In the genomic region with DNA sequence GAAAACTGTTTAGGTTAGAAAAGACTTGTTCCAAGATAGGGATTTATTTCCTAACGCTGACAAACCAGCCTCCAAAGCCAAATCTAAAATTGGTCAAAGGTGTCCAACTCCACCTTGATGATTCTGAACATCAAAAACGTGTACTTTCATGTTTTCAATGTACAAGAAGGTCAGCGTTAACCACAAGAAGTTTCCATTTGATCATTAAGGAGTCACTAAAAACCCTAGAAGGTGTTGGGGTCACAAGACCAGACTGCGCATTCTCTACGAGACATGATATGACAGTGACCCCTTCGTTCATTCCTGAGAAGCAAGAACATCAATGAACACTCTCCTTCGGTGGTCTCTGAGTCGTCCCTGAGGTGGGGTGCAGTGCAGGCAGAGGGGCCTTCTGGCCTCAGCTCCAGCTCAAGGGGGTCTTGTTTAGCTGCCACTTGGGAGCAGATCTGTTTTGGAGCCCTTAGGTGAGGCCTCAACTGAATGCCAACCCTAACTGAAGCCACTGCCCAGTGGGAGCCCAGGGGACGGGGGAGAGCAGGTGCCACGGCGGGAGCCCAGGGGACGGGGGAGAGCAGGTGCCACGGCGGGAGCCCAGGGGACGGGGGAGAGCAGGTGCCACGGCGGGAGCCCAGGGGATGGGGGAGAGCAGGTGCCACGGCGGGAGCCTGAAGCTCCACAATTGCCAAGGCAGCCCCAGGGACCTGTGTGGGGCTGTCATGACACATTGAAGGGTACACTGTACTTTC, we compare ENCODE assay signal across 14 cellular contexts. TPM values are rescaled to one million over a fixed set of nuclear protein-coding genes. Genes with fewer than 3 reads are reported as not detected.
DNase-seq lines count a peak whose midpoint lies in the region; ATAC-seq, FAIRE-seq and TF ChIP-seq lines count a peak whose summit lies in the region.
"Had no signal": no experiment of that assay in that cellular context is flagged by ENCODE, and none has a peak within 500 bp of the region (broad histone marks: within the 10 kb centered on the region; RNA-seq: fewer than 3 reads in every experiment).

No MANE protein-coding gene starts in this region.

- no peaks in the 10 kb centered on the region for H4K20me1 ChIP-seq in GM23248 (ENCODE audit: insufficient read depth)

- ATAC-seq in stimulated activated effector memory CD8-positive, alpha-beta T cell treated with anti-CD3 and anti-CD28 coated beads, Interleukin-12 subunit alpha, Interleukin-12 subunit beta, amount 100 ng/mL, for 72 hours = no peak
- ATAC-seq in HG02623 (IDR thresholded peaks at IDR 0.05; ENCODE audit: unreplicated experiment) = no peak

- H3K4me1 ChIP-seq in GM23248 (ENCODE audit: insufficient read depth) = no peaks in the 10 kb centered on the region
- H3K4me1 ChIP-seq: Caco-2 had no signal

- FAIRE-seq in D721Med (lab: Jason Lieb, UNC) = peak; percentile 94
- FAIRE-seq in GM18507 (lab: Jason Lieb, UNC) = peak; percentile 36

- 70 to 72% methylated on average over 11 to 19 of the region's 19 CpGs for WGBS in GM23248 (ENCODE audit: low coverage in 1 of 2, low lambda C conversion rate in 2 of 2, missing lambda C conversion rate in 2 of 2), 2 experiments

- no peaks in the 10 kb centered on the region for H3K79me2 ChIP-seq in GM23248 (ENCODE audit: insufficient read depth)

- H3K36me3 ChIP-seq in GM23248 (ENCODE audit: low read depth) = no peaks in the 10 kb centered on the region
- H3K36me3 ChIP-seq: HAP-1 had no signal

- peaks cover 13% of the 10 kb centered on the region for H3K4me1 Mint-ChIP-seq in stimulated activated effector memory CD8-positive, alpha-beta T cell treated with anti-CD3 and anti-CD28 coated beads, Interleukin-12 subunit alpha, Interleukin-12 subunit beta, amount 100 ng/mL, for 72 hours
- peaks cover 26% of the 10 kb centered on the region for H3K4me1 Mint-ChIP-seq in endothelial cell (ENCODE audit: unreplicated experiment)
- H3K4me1 Mint-ChIP-seq: CD4-positive, CD25-positive, alpha-beta regulatory T cell had no signal

- TF ChIP-seq CTCF in D721Med (IDR thresholded peaks at IDR 0.05; ENCODE audit: insufficient read depth, missing control alignments) (no peak), endothelial cell (IDR thresholded peaks at IDR 0.05; ENCODE audit: unreplicated experiment) (no peak)

- no peaks in the 10 kb centered on the region for H3K36me3 Mint-ChIP-seq in stimulated activated effector memory CD8-positive, alpha-beta T cell treated with anti-CD3 and anti-CD28 coated beads, Interleukin-12 subunit alpha, Interleukin-12 subunit beta, amount 100 ng/mL, for 72 hours
- H3K36me3 Mint-ChIP-seq in endothelial cell (ENCODE audit: low read depth, unreplicated experiment) = no peaks in the 10 kb centered on the region
- H3K36me3 Mint-ChIP-seq: CD4-positive, CD25-positive, alpha-beta regulatory T cell had no signal

- DNase-seq in D721Med (ENCODE audit: insufficient read length, low spot score) = peak; percentile 36
- DNase-seq in GM18507 (ENCODE audit: extremely low spot score, insufficient read length, low read depth) = no peak
- peak; percentile 46 for DNase-seq in activated CD8-positive, alpha-beta memory T cell treated with anti-CD3 and anti-CD28 coated beads, Interleukin-2, amount 50 U/mL, for 48 hours
- peak in 1 of 2 donors; percentile 46 for DNase-seq in stimulated activated effector memory CD8-positive, alpha-beta T cell treated with anti-CD3 and anti-CD28 coated beads, Interleukin-12 subunit alpha, Interleukin-12 subunit beta, amount 100 ng/mL, for 72 hours (ENCODE audit: low spot score in 2 of 2)
- DNase-seq in GM23248 = no peak
- DNase-seq in endothelial cell (ENCODE audit: low spot score) = no peak
- DNase-seq: Caco-2; CD4-positive, CD25-positive, alpha-beta regulatory T cell; NCI-H187; NCI-H526 treated with DMSO at 0.1 percent for 48 hours; NK-92 treated with Interleukin-12 subunit alpha and Interleukin-12 subunit beta, amount 100 ng/mL, for 24 hours; SHP77 treated with DMSO at 0.1 percent for 48 hours had no signal

- H3K9me2 ChIP-seq in GM23248 (ENCODE audit: insufficient read depth) = no peaks in the 10 kb centered on the region

- no peak overlapping the region for H3K9ac ChIP-seq in GM23248

- H3K9me3 Mint-ChIP-seq in stimulated activated effector memory CD8-positive, alpha-beta T cell treated with anti-CD3 and anti-CD28 coated beads, Interleukin-12 subunit alpha, Interleukin-12 subunit beta, amount 100 ng/mL, for 72 hours = no peaks in the 10 kb centered on the region
- H3K9me3 Mint-ChIP-seq in endothelial cell (ENCODE audit: unreplicated experiment) = no peaks in the 10 kb centered on the region
- H3K9me3 Mint-ChIP-seq: CD4-positive, CD25-positive, alpha-beta regulatory T cell had no signal

- no peak overlapping the region for H3K4me3 Mint-ChIP-seq in stimulated activated effector memory CD8-positive, alpha-beta T cell treated with anti-CD3 and anti-CD28 coated beads, Interleukin-12 subunit alpha, Interleukin-12 subunit beta, amount 100 ng/mL, for 72 hours
- H3K4me3 Mint-ChIP-seq in endothelial cell (ENCODE audit: unreplicated experiment) = no peak overlapping the region
- H3K4me3 Mint-ChIP-seq: CD4-positive, CD25-positive, alpha-beta regulatory T cell had no signal

- H3F3A ChIP-seq in GM23248 (ENCODE audit: insufficient read depth) = no peaks in the 10 kb centered on the region

- H3K27me3 ChIP-seq in GM23248 (replicated peaks; ENCODE audit: insufficient read depth) = no peaks in the 10 kb centered on the region; the same call in 1 of the 2 replicates

- H3K27me3 Mint-ChIP-seq in endothelial cell (ENCODE audit: unreplicated experiment) = peaks cover 3% of the 10 kb centered on the region

- H3K4me2 ChIP-seq in GM23248 (ENCODE audit: unreplicated experiment) = no peak overlapping the region

- peak overlapping the region; percentile 81 for H3K27ac Mint-ChIP-seq in stimulated activated effector memory CD8-positive, alpha-beta T cell treated with anti-CD3 and anti-CD28 coated beads, Interleukin-12 subunit alpha, Interleukin-12 subunit beta, amount 100 ng/mL, for 72 hours
- no peak overlapping the region for H3K27ac Mint-ChIP-seq in endothelial cell (ENCODE audit: unreplicated experiment)
- H3K27ac Mint-ChIP-seq: CD4-positive, CD25-positive, alpha-beta regulatory T cell had no signal

- H3K27ac ChIP-seq in GM23248 = no peak overlapping the region

- no peak overlapping the region for H2AFZ ChIP-seq in GM23248

- in situ Hi-C loops in GM23248 (cut with MboI) = no loop called here

- H3K4me3 ChIP-seq in GM23248 = no peak overlapping the region
- H3K4me3 ChIP-seq: HAP-1 had no signal

- no peaks in the 10 kb centered on the region for H3K9me3 ChIP-seq in GM23248 (ENCODE audit: low read depth)
- H3K9me3 ChIP-seq: Caco-2, HAP-1 had no signal

RNA-seq across cellular contexts. Expression of a gene that starts 55.2 kb away (rescaled TPM):
- total RNA-seq in GM23248 (2014; rRNA removed; shearing (Covaris generic)) = 0.22 TPM in 1 of 2 replicates, not detected in the other
- 0.42 and 0.53 TPM in 2 replicates for polyA plus RNA-seq in GM23248 (2016; fragmentation: Nextera tagmentation; extraction: Ambion mirVana)
- 10.4 TPM for total RNA-seq in endothelial cell (ENCODE audit: unreplicated experiment)

Comparison
In these comparisons a context has a peak if more than half of its experiments do, and no peak if none do; other contexts are left out.
1. DNase-seq: peak in D721Med (single experiment) and activated CD8-positive, alpha-beta memory T cell treated with anti-CD3 and anti-CD28 coated beads, Interleukin-2, amount 50 U/mL, for 48 hours (single experiment); none in GM18507 (single experiment), GM23248 (single experiment) and endothelial cell (single experiment).